8 cellular contexts compared by ENCODE assay signal in genomic region chr5:140556438-140556837, GRCh38. TPM values are rescaled to one million over a fixed set of nuclear protein-coding genes. Genes with fewer than 3 reads are reported as not detected.
DNase-seq lines count a peak whose midpoint lies in the region; ATAC-seq and TF ChIP-seq lines count a peak whose summit lies in the region.

No MANE protein-coding gene starts in this region.

- no peak for TF ChIP-seq CTCF in type B pancreatic cell (conservative IDR thresholded peaks at IDR 0.05)

- no peak for DNase-seq in activated naive CD4-positive, alpha-beta T cell treated with anti-CD3 and anti-CD28 coated beads, Interleukin-2, amount 10 ng/mL, durations not matched to agents 7 days and 5 days
- no peak for DNase-seq in activated naive CD4-positive, alpha-beta T cell treated with anti-CD3 and anti-CD28 coated beads, Interleukin-2, amount 50 U/mL, for 16 hours
- DNase-seq in activated T-helper 2 cell treated with anti-CD3 and anti-CD28 coated beads, Interferon-gamma antibody, Interleukin-2, Interleukin-4, amounts not matched to agents 10 μg/mL and 5 μg/mL and 100 μg/mL, durations not matched to agents 14 hours and 24 hours and 36 hours (ENCODE audit: low spot score), result no peak
- DNase-seq in left colon, result no peak
- DNase-seq in type B pancreatic cell (ENCODE audit: extremely low spot score, unreplicated experiment), result no peak
- no peak for DNase-seq in activated CD4-positive, CD25-positive, alpha-beta regulatory T cell (lab: John Stamatoyannopoulos, UW)

- no peaks in the 10 kb centered on the region for H3K9me3 Mint-ChIP-seq in activated naive CD4-positive, alpha-beta T cell treated with anti-CD3 and anti-CD28 coated beads, Interleukin-2, amount 10 ng/mL, durations not matched to agents 7 days and 5 days
- H3K9me3 Mint-ChIP-seq in activated T-helper 2 cell treated with anti-CD3 and anti-CD28 coated beads, Interferon-gamma antibody, Interleukin-2, Interleukin-4, amounts not matched to agents 10 μg/mL and 5 μg/mL and 100 μg/mL, durations not matched to agents 14 hours and 24 hours and 36 hours, result no peaks in the 10 kb centered on the region
- H3K9me3 Mint-ChIP-seq in type B pancreatic cell, result no peaks in the 10 kb centered on the region

- H3K4me1 Mint-ChIP-seq in activated naive CD4-positive, alpha-beta T cell treated with anti-CD3 and anti-CD28 coated beads, Interleukin-2, amount 10 ng/mL, durations not matched to agents 7 days and 5 days, result peaks cover 57% of the 10 kb centered on the region
- H3K4me1 Mint-ChIP-seq in activated T-helper 2 cell treated with anti-CD3 and anti-CD28 coated beads, Interferon-gamma antibody, Interleukin-2, Interleukin-4, amounts not matched to agents 10 μg/mL and 5 μg/mL and 100 μg/mL, durations not matched to agents 14 hours and 24 hours and 36 hours (ENCODE audit: low read depth), result peaks cover 42% of the 10 kb centered on the region
- peaks cover 30% of the 10 kb centered on the region for H3K4me1 Mint-ChIP-seq in type B pancreatic cell (ENCODE audit: unreplicated experiment)

- H3K36me3 Mint-ChIP-seq in activated naive CD4-positive, alpha-beta T cell treated with anti-CD3 and anti-CD28 coated beads, Interleukin-2, amount 10 ng/mL, durations not matched to agents 7 days and 5 days, result peaks cover 48% of the 10 kb centered on the region
- peaks cover 43% of the 10 kb centered on the region for H3K36me3 Mint-ChIP-seq in activated T-helper 2 cell treated with anti-CD3 and anti-CD28 coated beads, Interferon-gamma antibody, Interleukin-2, Interleukin-4, amounts not matched to agents 10 μg/mL and 5 μg/mL and 100 μg/mL, durations not matched to agents 14 hours and 24 hours and 36 hours (ENCODE audit: low read depth)
- peaks cover 29% of the 10 kb centered on the region for H3K36me3 Mint-ChIP-seq in type B pancreatic cell

- intact Hi-C loops in activated T-helper 2 cell treated with anti-CD3 and anti-CD28 coated beads, Interferon-gamma antibody, Interleukin-2, Interleukin-4, amounts not matched to agents 10 μg/mL and 5 μg/mL and 100 μg/mL, durations not matched to agents 14 hours and 24 hours and 36 hours (cut with micrococcal nuclease), result loop anchor here (1.0 to 2.0 kb wide), 3 partner anchors 8 to 154 kb away; partner anchors contain the start of genes APBB3, SLC35A4 and TMCO6
- intact Hi-C loops in left colon (cut with DNase I, micrococcal nuclease), result no loop called here

- no peaks in the 10 kb centered on the region for H3K27me3 Mint-ChIP-seq in activated naive CD4-positive, alpha-beta T cell treated with anti-CD3 and anti-CD28 coated beads, Interleukin-2, amount 10 ng/mL, durations not matched to agents 7 days and 5 days
- H3K27me3 Mint-ChIP-seq in activated T-helper 2 cell treated with anti-CD3 and anti-CD28 coated beads, Interferon-gamma antibody, Interleukin-2, Interleukin-4, amounts not matched to agents 10 μg/mL and 5 μg/mL and 100 μg/mL, durations not matched to agents 14 hours and 24 hours and 36 hours (ENCODE audit: low read depth), result no peaks in the 10 kb centered on the region
- no peaks in the 10 kb centered on the region for H3K27me3 Mint-ChIP-seq in type B pancreatic cell

- CTCF ChIA-PET in activated naive CD4-positive, alpha-beta T cell treated with anti-CD3 and anti-CD28 coated beads, Interleukin-2, amount 10 ng/mL, durations not matched to agents 7 days and 5 days (lab: Charles Lee), result no interaction called here

- peak overlapping the region; percentile 89 for H3K27ac Mint-ChIP-seq in activated naive CD4-positive, alpha-beta T cell treated with anti-CD3 and anti-CD28 coated beads, Interleukin-2, amount 10 ng/mL, durations not matched to agents 7 days and 5 days
- peak overlapping the region; percentile 73 for H3K27ac Mint-ChIP-seq in activated T-helper 2 cell treated with anti-CD3 and anti-CD28 coated beads, Interferon-gamma antibody, Interleukin-2, Interleukin-4, amounts not matched to agents 10 μg/mL and 5 μg/mL and 100 μg/mL, durations not matched to agents 14 hours and 24 hours and 36 hours
- H3K27ac Mint-ChIP-seq in type B pancreatic cell, result peak overlapping the region; percentile 86

- H3K4me3 Mint-ChIP-seq in activated naive CD4-positive, alpha-beta T cell treated with anti-CD3 and anti-CD28 coated beads, Interleukin-2, amount 10 ng/mL, durations not matched to agents 7 days and 5 days, result peak overlapping the region; percentile 81
- H3K4me3 Mint-ChIP-seq in activated T-helper 2 cell treated with anti-CD3 and anti-CD28 coated beads, Interferon-gamma antibody, Interleukin-2, Interleukin-4, amounts not matched to agents 10 μg/mL and 5 μg/mL and 100 μg/mL, durations not matched to agents 14 hours and 24 hours and 36 hours (ENCODE audit: low read depth), result peak overlapping the region; percentile 83
- peak overlapping the region; percentile 95 for H3K4me3 Mint-ChIP-seq in type B pancreatic cell

- peak; percentile 28 for ATAC-seq in left colon
- no peak for ATAC-seq in HG02840 (IDR thresholded peaks at IDR 0.05; ENCODE audit: low FRiP score, unreplicated experiment)
- ATAC-seq in HG03571 (IDR thresholded peaks at IDR 0.05; ENCODE audit: unreplicated experiment), result no peak

RNA-seq across cellular contexts. Expression of gene SRA1, which starts 0.8 kb away (rescaled TPM):
- 45.9 and 48.2 TPM in 2 replicates for total RNA-seq in activated T-helper 2 cell treated with anti-CD3 and anti-CD28 coated beads, Interferon-gamma antibody, Interleukin-2, Interleukin-4, amounts not matched to agents 10 μg/mL and 5 μg/mL and 100 μg/mL, durations not matched to agents 14 hours and 24 hours and 36 hours
- total RNA-seq in left colon (10 to 100 TPM; 25.1 to 39.0 TPM), type B pancreatic cell (ENCODE audit: low replicate concordance) (32.9 and 36.3 TPM in 2 replicates)

RNA-seq across cellular contexts. Expression of gene APBB3, which starts 8.0 kb away (rescaled TPM):
- 15.1 and 17.9 TPM in 2 replicates for total RNA-seq in activated T-helper 2 cell treated with anti-CD3 and anti-CD28 coated beads, Interferon-gamma antibody, Interleukin-2, Interleukin-4, amounts not matched to agents 10 μg/mL and 5 μg/mL and 100 μg/mL, durations not matched to agents 14 hours and 24 hours and 36 hours
- total RNA-seq in left colon (10 to 100 TPM; 19.6 to 26.5 TPM), type B pancreatic cell (ENCODE audit: low replicate concordance) (26.9 and 61.4 TPM in 2 replicates)

RNA-seq across cellular contexts. Expression of gene SLC35A4, which starts 8.2 kb away (rescaled TPM):
- 91.9 and 97.3 TPM in 2 replicates for total RNA-seq in activated T-helper 2 cell treated with anti-CD3 and anti-CD28 coated beads, Interferon-gamma antibody, Interleukin-2, Interleukin-4, amounts not matched to agents 10 μg/mL and 5 μg/mL and 100 μg/mL, durations not matched to agents 14 hours and 24 hours and 36 hours
- total RNA-seq in left colon, result 100 to 1,000 TPM in 1 of 2 donors, 10 to 100 TPM in 1; 89.7 to 121 TPM
- 82.6 and 85.8 TPM in 2 replicates for total RNA-seq in type B pancreatic cell (ENCODE audit: low replicate concordance)

RNA-seq across cellular contexts. Expression of gene EIF4EBP3, which starts 9.0 kb away (rescaled TPM):
- 9.2 and 15.0 TPM in 2 replicates for total RNA-seq in activated T-helper 2 cell treated with anti-CD3 and anti-CD28 coated beads, Interferon-gamma antibody, Interleukin-2, Interleukin-4, amounts not matched to agents 10 μg/mL and 5 μg/mL and 100 μg/mL, durations not matched to agents 14 hours and 24 hours and 36 hours
- total RNA-seq in left colon (10 to 100 TPM; 27.2 to 32.9 TPM), type B pancreatic cell (ENCODE audit: low replicate concordance) (4.8 and 8.4 TPM in 2 replicates)
